Comparison of ENCODE assay signal across 1 cellular context in the genomic region with DNA sequence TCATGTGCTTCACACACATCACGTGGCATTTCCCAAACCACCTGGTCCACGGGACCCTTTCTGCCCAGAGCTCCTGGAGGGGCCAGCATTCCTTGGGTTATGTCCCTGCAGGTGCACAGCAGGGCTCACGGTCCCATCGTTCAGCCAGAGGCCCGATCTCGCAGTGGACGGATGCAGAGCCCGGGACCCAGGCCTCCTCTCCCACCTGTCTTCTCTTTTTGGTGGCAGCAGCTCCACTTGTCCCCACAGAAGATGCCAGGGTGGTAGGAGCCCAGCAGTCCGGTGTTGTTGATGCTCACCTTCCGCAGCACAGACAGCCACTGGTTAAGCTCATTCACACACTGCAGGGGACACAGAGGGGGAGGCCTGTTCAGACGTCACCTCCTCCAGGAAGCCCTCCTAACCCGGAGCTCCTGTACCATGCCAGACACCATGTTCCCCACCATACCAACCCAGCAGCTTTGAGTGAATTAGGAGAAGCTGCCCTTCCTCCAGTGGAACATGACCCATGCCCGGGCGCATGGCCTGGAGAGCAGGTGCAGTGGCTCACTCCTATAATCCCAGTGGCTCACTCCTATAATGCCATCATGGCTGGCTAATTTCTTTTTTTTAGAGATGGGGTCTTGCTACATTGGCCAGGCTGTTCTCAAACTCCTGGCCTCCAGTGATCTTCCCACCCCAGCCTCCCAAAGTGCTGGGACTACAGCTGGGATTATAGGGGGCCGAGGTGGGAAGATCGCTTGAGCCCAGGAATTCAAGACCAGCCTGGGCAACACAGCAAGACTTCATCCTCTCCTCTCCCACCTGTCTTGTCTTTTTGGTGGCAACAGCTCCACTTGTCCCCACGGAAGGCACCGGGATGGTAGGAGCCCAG.
TF ChIP-seq lines count a peak whose summit lies in the region.

No MANE protein-coding gene starts in this region.

TF ChIP-seq in K562, 482 proteins besides CTCF, POLR2A, EP300 and RAD21:
- TF ChIP-seq ZFP36 (IDR thresholded peaks at IDR 0.05; ENCODE audit: low read depth, low read length, partially characterized antibody) (peak; percentile 62), ZNF121 (CRISPR knock-in tag; conservative IDR thresholded peaks at IDR 0.05) (peak; percentile 64), RBM25 (IDR thresholded peaks at IDR 0.05; ENCODE audit: low read depth, low read length, severe bottlenecking) (peak; percentile 14)
